Comparison of ENCODE assay signal across 21 cellular contexts in the genomic region with DNA sequence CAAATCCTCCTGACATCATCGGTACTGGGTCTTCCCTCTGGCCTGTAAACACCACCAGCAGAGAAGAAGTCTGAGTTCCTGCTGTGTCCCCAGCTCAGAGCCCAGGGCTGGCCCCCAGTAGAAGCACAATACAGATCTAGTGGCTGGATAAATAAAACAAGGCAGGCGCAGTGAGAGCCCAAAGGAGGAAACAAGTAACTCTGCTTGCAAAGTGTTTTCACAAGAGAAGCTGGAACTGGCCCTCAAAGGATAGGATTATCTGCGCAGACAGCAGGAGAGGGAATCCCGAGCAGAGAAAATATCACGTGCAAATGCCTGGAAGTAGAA.
"Had no signal": no experiment of that assay in that cellular context is flagged by ENCODE, and none has a peak within 500 bp of the region (broad histone marks: within the 10 kb centered on the region; RNA-seq: fewer than 3 reads in every experiment).

No MANE protein-coding gene starts in this region.

- H3K27me3 ChIP-seq: body of pancreas, heart left ventricle, left lung, spleen, stomach, testis had no signal

- H3K4me1 ChIP-seq: heart left ventricle, left lung, psoas muscle, testis had no signal

- H3K4me1 Mint-ChIP-seq: T-helper 17 cell had no signal

- H3K9me3 ChIP-seq: body of pancreas, psoas muscle, testis had no signal

- ATAC-seq: body of pancreas, left lung, psoas muscle, sciatic nerve had no signal

- H3K27ac Mint-ChIP-seq: activated naive CD4-positive, alpha-beta T cell treated with anti-CD3 and anti-CD28 coated beads, Interleukin-2, amount 50 U/mL, for 24 hours; dendritic cell treated with granulocyte-macrophage colony-stimulating factor and Interleukin-4, amounts not matched to agents 40 ng/mL and 50 ng/mL, for 4 days; T-helper 17 cell had no signal

- DNase-seq: activated CD4-positive, alpha-beta T cell treated with anti-CD3 and anti-CD28 coated beads for 4 hours; activated CD8-positive, alpha-beta memory T cell treated with anti-CD3 and anti-CD28 coated beads, Interleukin-2, amount 50 U/mL, for 4 hours; activated effector memory CD4-positive, alpha-beta T cell treated with anti-CD3 and anti-CD28 coated beads, Interleukin-2, amount 50 U/mL, for 16 hours; amniotic stem cell; body of pancreas; central memory CD4-positive, alpha-beta T cell; effector memory CD4-positive, alpha-beta T cell; heart left ventricle; left lung; mucosa of descending colon; nucleus accumbens; psoas muscle; spleen; stomach; T-helper 17 cell; testis had no signal

- H3K27ac ChIP-seq: body of pancreas, epithelial cell of prostate, heart left ventricle, left lung, psoas muscle, spleen, testis had no signal

- H3K27me3 Mint-ChIP-seq: activated naive CD4-positive, alpha-beta T cell treated with anti-CD3 and anti-CD28 coated beads, Interleukin-2, amount 50 U/mL, for 24 hours; dendritic cell treated with granulocyte-macrophage colony-stimulating factor and Interleukin-4, amounts not matched to agents 40 ng/mL and 50 ng/mL, for 4 days; T-helper 17 cell had no signal

- H3K4me3 Mint-ChIP-seq: activated CD8-positive, alpha-beta T cell treated with anti-CD3 and anti-CD28 coated beads, Interleukin-2, amount 10 ng/mL, durations not matched to agents 7 days and 5 days; activated naive CD4-positive, alpha-beta T cell treated with anti-CD3 and anti-CD28 coated beads, Interleukin-2, amount 50 U/mL, for 24 hours; dendritic cell treated with granulocyte-macrophage colony-stimulating factor and Interleukin-4, amounts not matched to agents 40 ng/mL and 50 ng/mL, for 4 days; T-helper 17 cell had no signal

- H3K36me3 ChIP-seq: heart left ventricle, left lung, spleen, stomach had no signal

- H3K4me3 ChIP-seq: body of pancreas, heart left ventricle, left lung, mucosa of descending colon, psoas muscle, spleen, stomach, testis had no signal
